Comparison of ENCODE assay signal across 18 cellular contexts in genomic region chr2:224682121-224682520, GRCh38. TPM values are rescaled to one million over a fixed set of nuclear protein-coding genes. Genes with fewer than 3 reads are reported as not detected.
A peak's percentile ranks its signal among the peaks of the same experiment; 100 is the strongest.
DNase-seq lines count a peak whose midpoint lies in the region; TF ChIP-seq lines count a peak whose summit lies in the region.
"Had no signal": no experiment of that assay in that cellular context is flagged by ENCODE, and none has a peak within 500 bp of the region (broad histone marks: within the 10 kb centered on the region; RNA-seq: fewer than 3 reads in every experiment).

No MANE protein-coding gene starts in this region.

- TF ChIP-seq POLR2A in stomach (IDR thresholded peaks at IDR 0.05) = no peak

- TF ChIP-seq CTCF in glutamatergic neuron (IDR thresholded peaks at IDR 0.05; ENCODE audit: partially characterized antibody, unreplicated experiment) (no peak), stomach (IDR thresholded peaks at IDR 0.05) (no peak)

- H3K27me3 Mint-ChIP-seq in glutamatergic neuron (ENCODE audit: unreplicated experiment) = peaks cover 2% of the 10 kb centered on the region
- peaks cover 4% of the 10 kb centered on the region for H3K27me3 Mint-ChIP-seq in activated T-helper 2 cell treated with anti-CD3 and anti-CD28 coated beads, Interferon-gamma antibody, Interleukin-2, Interleukin-4, amounts not matched to agents 10 μg/mL and 5 μg/mL and 100 μg/mL, durations not matched to agents 14 hours and 24 hours and 36 hours (ENCODE audit: low read depth)

- no peak overlapping the region for H3K4me3 Mint-ChIP-seq in glutamatergic neuron (ENCODE audit: unreplicated experiment)
- no peak overlapping the region for H3K4me3 Mint-ChIP-seq in activated T-helper 2 cell treated with anti-CD3 and anti-CD28 coated beads, Interferon-gamma antibody, Interleukin-2, Interleukin-4, amounts not matched to agents 10 μg/mL and 5 μg/mL and 100 μg/mL, durations not matched to agents 14 hours and 24 hours and 36 hours (ENCODE audit: low read depth)
- H3K4me3 Mint-ChIP-seq: CD8-positive, alpha-beta T cell; H9; T-helper 1 cell treated with Interleukin-12 subunit alpha and Interleukin-12 subunit beta and Interleukin-4 antibody, amounts not matched to agents 30 μg/mL and 1 μg/mL, for 36 hours had no signal

- no peak overlapping the region for H3K27ac ChIP-seq in stomach
- H3K27ac ChIP-seq: A549, BLaER1, PC-9 had no signal

- no peaks in the 10 kb centered on the region for H3K9me3 ChIP-seq in stomach
- H3K9me3 ChIP-seq: A549, BLaER1 had no signal

- H3K9me3 Mint-ChIP-seq in glutamatergic neuron (ENCODE audit: unreplicated experiment) = peaks cover 1% of the 10 kb centered on the region
- H3K9me3 Mint-ChIP-seq in activated T-helper 2 cell treated with anti-CD3 and anti-CD28 coated beads, Interferon-gamma antibody, Interleukin-2, Interleukin-4, amounts not matched to agents 10 μg/mL and 5 μg/mL and 100 μg/mL, durations not matched to agents 14 hours and 24 hours and 36 hours = no peaks in the 10 kb centered on the region
- H3K9me3 Mint-ChIP-seq: CD8-positive, alpha-beta T cell; H9; T-helper 1 cell treated with Interleukin-12 subunit alpha and Interleukin-12 subunit beta and Interleukin-4 antibody, amounts not matched to agents 30 μg/mL and 1 μg/mL, for 36 hours had no signal

- WGBS in stomach, 5 donors = 19 to 36% (median 26%) methylated on average over 1 of the region's 1 CpG

- DNase-seq in DMS 273 (lab: John Stamatoyannopoulos, UW; ENCODE audit: unreplicated experiment) (peak; percentile 65), NCI-H1694 treated with DMSO at 0.1 percent for 48 hours (lab: John Stamatoyannopoulos, UW) (peak; percentile 88), NCI-H69 (lab: John Stamatoyannopoulos, UW) (peak; percentile 53), glutamatergic neuron (peak; percentile 25), NCI-H1436 (lab: John Stamatoyannopoulos, UW) (no peak), stomach (no peak)
- DNase-seq in activated T-helper 2 cell treated with anti-CD3 and anti-CD28 coated beads, Interferon-gamma antibody, Interleukin-2, Interleukin-4, amounts not matched to agents 10 μg/mL and 5 μg/mL and 100 μg/mL, durations not matched to agents 14 hours and 24 hours and 36 hours (ENCODE audit: low spot score) = no peak
- DNase-seq: Calu3; CD8-positive, alpha-beta T cell; DMS79 treated with DMSO at 0.1 percent for 48 hours; H9; KBM-7; NCI-H2029; PC-9 had no signal

- H3K4me1 Mint-ChIP-seq in glutamatergic neuron (ENCODE audit: low read depth, unreplicated experiment) = peaks cover 8% of the 10 kb centered on the region
- no peaks in the 10 kb centered on the region for H3K4me1 Mint-ChIP-seq in activated T-helper 2 cell treated with anti-CD3 and anti-CD28 coated beads, Interferon-gamma antibody, Interleukin-2, Interleukin-4, amounts not matched to agents 10 μg/mL and 5 μg/mL and 100 μg/mL, durations not matched to agents 14 hours and 24 hours and 36 hours (ENCODE audit: low read depth)

- H3K4me1 ChIP-seq in stomach = no peaks in the 10 kb centered on the region
- H3K4me1 ChIP-seq: BLaER1 had no signal

- H3K36me3 Mint-ChIP-seq in glutamatergic neuron (ENCODE audit: unreplicated experiment) = no peaks in the 10 kb centered on the region
- no peaks in the 10 kb centered on the region for H3K36me3 Mint-ChIP-seq in activated T-helper 2 cell treated with anti-CD3 and anti-CD28 coated beads, Interferon-gamma antibody, Interleukin-2, Interleukin-4, amounts not matched to agents 10 μg/mL and 5 μg/mL and 100 μg/mL, durations not matched to agents 14 hours and 24 hours and 36 hours (ENCODE audit: low read depth)
- H3K36me3 Mint-ChIP-seq: CD8-positive, alpha-beta T cell had no signal

- intact Hi-C loops in activated T-helper 2 cell treated with anti-CD3 and anti-CD28 coated beads, Interferon-gamma antibody, Interleukin-2, Interleukin-4, amounts not matched to agents 10 μg/mL and 5 μg/mL and 100 μg/mL, durations not matched to agents 14 hours and 24 hours and 36 hours (cut with micrococcal nuclease) = no loop called here
- intact Hi-C loops in stomach (cut with DNase I; ENCODE audit: low total_unique reads) = no loop called here

- H3K27me3 ChIP-seq in stomach = no peaks in the 10 kb centered on the region
- H3K27me3 ChIP-seq: BLaER1 had no signal

- peak overlapping the region; percentile 72 for H3K27ac Mint-ChIP-seq in glutamatergic neuron (ENCODE audit: unreplicated experiment)
- H3K27ac Mint-ChIP-seq in activated T-helper 2 cell treated with anti-CD3 and anti-CD28 coated beads, Interferon-gamma antibody, Interleukin-2, Interleukin-4, amounts not matched to agents 10 μg/mL and 5 μg/mL and 100 μg/mL, durations not matched to agents 14 hours and 24 hours and 36 hours = no peak overlapping the region
- H3K27ac Mint-ChIP-seq: CD8-positive, alpha-beta T cell; H9; T-helper 1 cell treated with Interleukin-12 subunit alpha and Interleukin-12 subunit beta and Interleukin-4 antibody, amounts not matched to agents 30 μg/mL and 1 μg/mL, for 36 hours had no signal

- no peak for TF ChIP-seq EP300 in stomach (IDR thresholded peaks at IDR 0.05)

- H3K36me3 ChIP-seq in stomach = no peaks in the 10 kb centered on the region
- H3K36me3 ChIP-seq: BLaER1 had no signal

- H3K4me3 ChIP-seq in stomach = no peak overlapping the region
- H3K4me3 ChIP-seq: A549, BLaER1, PC-9 had no signal

RNA-seq across cellular contexts. Expression of gene CCDC195, which starts 34.0 kb away (rescaled TPM):
- total RNA-seq in glutamatergic neuron (ENCODE audit: unreplicated experiment) = not detected
- total RNA-seq in activated T-helper 2 cell treated with anti-CD3 and anti-CD28 coated beads, Interferon-gamma antibody, Interleukin-2, Interleukin-4, amounts not matched to agents 10 μg/mL and 5 μg/mL and 100 μg/mL, durations not matched to agents 14 hours and 24 hours and 36 hours = not detected in 2 replicates
- total RNA-seq in stomach = not detected
- not detected for polyA plus RNA-seq in stomach
- total RNA-seq: Calu3; CD8-positive, alpha-beta T cell; H9; HepG2; PC-9 had no signal
- polyA plus RNA-seq: A549, HepG2 had no signal

Comparison
In these comparisons a context has a peak if more than half of its experiments do, and no peak if none do; other contexts are left out.
1. DNase-seq: peak in DMS 273 (single experiment), NCI-H1694 treated with DMSO at 0.1 percent for 48 hours (single experiment), NCI-H69 (single experiment) and glutamatergic neuron (single experiment); none in NCI-H1436 (single experiment), activated T-helper 2 cell treated with anti-CD3 and anti-CD28 coated beads, Interferon-gamma antibody, Interleukin-2, Interleukin-4, amounts not matched to agents 10 μg/mL and 5 μg/mL and 100 μg/mL, durations not matched to agents 14 hours and 24 hours and 36 hours (single experiment) and stomach (single experiment).